Comparison of ENCODE assay signal across 9 cellular contexts in genomic region chr14:28751467-28752058, GRCh38. TPM values are rescaled to one million over a fixed set of nuclear protein-coding genes. Genes with fewer than 3 reads are reported as not detected.
DNase-seq lines count a peak whose midpoint lies in the region; ATAC-seq and TF ChIP-seq lines count a peak whose summit lies in the region.
"Had no signal": no experiment of that assay in that cellular context is flagged by ENCODE, and none has a peak within 500 bp of the region (broad histone marks: within the 10 kb centered on the region; RNA-seq: fewer than 3 reads in every experiment).

No MANE protein-coding gene starts in this region.

- in situ Hi-C loops in transverse colon (cut with MboI; ENCODE audit: low pct_ligation_motif_present in 1 of 4, low pct_unique_long_range_greater_than_20kb in 1 of 4, low sequenced_read_pairs in 3 of 4): loop anchor here in 3 of 4 donors (25.0 kb wide), 2 partner anchors 786 to 1461 kb away; no protein-coding TSS in a partner anchor

- TF ChIP-seq EP300 in transverse colon (IDR thresholded peaks at IDR 0.05; ENCODE audit: low read depth): no peak

- peak; percentile 79 for DNase-seq in NCI-H1694 treated with DMSO at 0.1 percent for 48 hours (lab: John Stamatoyannopoulos, UW)
- DNase-seq in NCI-H1694 (lab: John Stamatoyannopoulos, UW): no peak
- peak; percentile 82 for DNase-seq in M059J (ENCODE audit: low read depth)
- DNase-seq in foreskin melanocyte: peak; percentile 34
- DNase-seq in transverse colon: no peak
- no peak for DNase-seq in NK-92 treated with Interleukin-12 subunit alpha and Interleukin-12 subunit beta, amount 100 ng/mL, for 24 hours (lab: John Stamatoyannopoulos, UW)

- TF ChIP-seq POLR2A in transverse colon (IDR thresholded peaks at IDR 0.05): no peak

- ATAC-seq in GM21529 (IDR thresholded peaks at IDR 0.05; ENCODE audit: unreplicated experiment): peak; percentile 77
- peak; percentile 93 for ATAC-seq in SK-N-SH treated with all-trans-retinoic acid at 6 μM for 48 hours

- peak in 4 of 5 experiments; percentile 28 to 42 (median 34) for TF ChIP-seq CTCF in transverse colon (IDR thresholded peaks at IDR 0.05)

- WGBS in transverse colon (ENCODE audit: low coverage in 1 of 2), 2 donors: 31 to 43% methylated on average over 3 to 5 of the region's 5 CpGs

- H3K27me3 ChIP-seq in transverse colon: peaks cover 37% of the 10 kb centered on the region

- no peaks in the 10 kb centered on the region for H3K4me1 ChIP-seq in transverse colon
- H3K4me1 ChIP-seq: BLaER1 had no signal

- H3K9me3 ChIP-seq in transverse colon: no peaks in the 10 kb centered on the region
- H3K9me3 ChIP-seq: BLaER1 had no signal

- H3K27ac ChIP-seq in transverse colon: no peak overlapping the region
- H3K27ac ChIP-seq: BLaER1 had no signal

- no peak overlapping the region for H3K4me3 ChIP-seq in transverse colon
- H3K4me3 ChIP-seq: BLaER1 had no signal

- intact Hi-C loops in transverse colon (cut with DNase I; ENCODE audit: low total_unique reads): no loop called here

- no peaks in the 10 kb centered on the region for H3K36me3 ChIP-seq in transverse colon
- H3K36me3 ChIP-seq: BLaER1 had no signal

TF ChIP-seq in SK-N-SH treated with all-trans-retinoic acid at 6 μM for 48 hours, 23 proteins besides CTCF, POLR2A, EP300 and RAD21:
- TF ChIP-seq, protein P1, sequence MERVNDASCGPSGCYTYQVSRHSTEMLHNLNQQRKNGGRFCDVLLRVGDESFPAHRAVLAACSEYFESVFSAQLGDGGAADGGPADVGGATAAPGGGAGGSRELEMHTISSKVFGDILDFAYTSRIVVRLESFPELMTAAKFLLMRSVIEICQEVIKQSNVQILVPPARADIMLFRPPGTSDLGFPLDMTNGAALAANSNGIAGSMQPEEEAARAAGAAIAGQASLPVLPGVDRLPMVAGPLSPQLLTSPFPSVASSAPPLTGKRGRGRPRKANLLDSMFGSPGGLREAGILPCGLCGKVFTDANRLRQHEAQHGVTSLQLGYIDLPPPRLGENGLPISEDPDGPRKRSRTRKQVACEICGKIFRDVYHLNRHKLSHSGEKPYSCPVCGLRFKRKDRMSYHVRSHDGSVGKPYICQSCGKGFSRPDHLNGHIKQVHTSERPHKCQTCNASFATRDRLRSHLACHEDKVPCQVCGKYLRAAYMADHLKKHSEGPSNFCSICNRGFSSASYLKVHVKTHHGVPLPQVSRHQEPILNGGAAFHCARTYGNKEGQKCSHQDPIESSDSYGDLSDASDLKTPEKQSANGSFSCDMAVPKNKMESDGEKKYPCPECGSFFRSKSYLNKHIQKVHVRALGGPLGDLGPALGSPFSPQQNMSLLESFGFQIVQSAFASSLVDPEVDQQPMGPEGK (CRISPR knock-in tag; IDR thresholded peaks at IDR 0.05; ENCODE audit: borderline replicate concordance): no peak
- TF ChIP-seq ISL1 (CRISPR knock-in tag; IDR thresholded peaks at IDR 0.05): no peak
- no peak for TF ChIP-seq SNAI2 (CRISPR knock-in tag; IDR thresholded peaks at IDR 0.05)
- no peak for TF ChIP-seq ZNF70 (CRISPR knock-in tag; IDR thresholded peaks at IDR 0.05)
- TF ChIP-seq PPARA (CRISPR knock-in tag; IDR thresholded peaks at IDR 0.05; ENCODE audit: borderline replicate concordance): no peak
- TF ChIP-seq CSRNP3 (CRISPR knock-in tag; IDR thresholded peaks at IDR 0.05): no peak
- no peak for TF ChIP-seq ZC3H10 (CRISPR knock-in tag; IDR thresholded peaks at IDR 0.05)
- no peak for TF ChIP-seq ZFP3 (CRISPR knock-in tag; IDR thresholded peaks at IDR 0.05)
- TF ChIP-seq, protein P2, sequence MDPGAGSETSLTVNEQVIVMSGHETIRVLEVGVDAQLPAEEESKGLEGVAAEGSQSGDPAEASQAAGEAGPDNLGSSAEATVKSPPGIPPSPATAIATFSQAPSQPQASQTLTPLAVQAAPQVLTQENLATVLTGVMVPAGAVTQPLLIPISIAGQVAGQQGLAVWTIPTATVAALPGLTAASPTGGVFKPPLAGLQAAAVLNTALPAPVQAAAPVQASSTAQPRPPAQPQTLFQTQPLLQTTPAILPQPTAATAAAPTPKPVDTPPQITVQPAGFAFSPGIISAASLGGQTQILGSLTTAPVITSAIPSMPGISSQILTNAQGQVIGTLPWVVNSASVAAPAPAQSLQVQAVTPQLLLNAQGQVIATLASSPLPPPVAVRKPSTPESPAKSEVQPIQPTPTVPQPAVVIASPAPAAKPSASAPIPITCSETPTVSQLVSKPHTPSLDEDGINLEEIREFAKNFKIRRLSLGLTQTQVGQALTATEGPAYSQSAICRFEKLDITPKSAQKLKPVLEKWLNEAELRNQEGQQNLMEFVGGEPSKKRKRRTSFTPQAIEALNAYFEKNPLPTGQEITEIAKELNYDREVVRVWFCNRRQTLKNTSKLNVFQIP (CRISPR knock-in tag; IDR thresholded peaks at IDR 0.05; ENCODE audit: borderline replicate concordance, low read depth): no peak
- no peak for TF ChIP-seq ZNF8 (CRISPR knock-in tag; IDR thresholded peaks at IDR 0.05)

RNA-seq across cellular contexts. Expression of gene FOXG1, which starts 15.0 kb away (rescaled TPM):
- 10.6 and 16.7 TPM in 2 replicates for total RNA-seq in M059J (2014; rRNA removed; shearing (Covaris generic))
- not detected for total RNA-seq in transverse colon

Comparison
In these comparisons a context has a peak if more than half of its experiments do, and no peak if none do; other contexts are left out.
1. DNase-seq: peak in NCI-H1694 treated with DMSO at 0.1 percent for 48 hours (single experiment), M059J (single experiment) and foreskin melanocyte (single experiment); none in NCI-H1694 (single experiment), transverse colon (single experiment) and NK-92 treated with Interleukin-12 subunit alpha and Interleukin-12 subunit beta, amount 100 ng/mL, for 24 hours (single experiment).
2. RNA of gene FOXG1, which starts 15.0 kb away (total RNA-seq): 10.6 to 16.7 TPM in M059J; not detected in transverse colon; every median in the first group is over 10 times any median in the second.